Comparison of ENCODE assay signal across 1 cellular context in the genomic region with DNA sequence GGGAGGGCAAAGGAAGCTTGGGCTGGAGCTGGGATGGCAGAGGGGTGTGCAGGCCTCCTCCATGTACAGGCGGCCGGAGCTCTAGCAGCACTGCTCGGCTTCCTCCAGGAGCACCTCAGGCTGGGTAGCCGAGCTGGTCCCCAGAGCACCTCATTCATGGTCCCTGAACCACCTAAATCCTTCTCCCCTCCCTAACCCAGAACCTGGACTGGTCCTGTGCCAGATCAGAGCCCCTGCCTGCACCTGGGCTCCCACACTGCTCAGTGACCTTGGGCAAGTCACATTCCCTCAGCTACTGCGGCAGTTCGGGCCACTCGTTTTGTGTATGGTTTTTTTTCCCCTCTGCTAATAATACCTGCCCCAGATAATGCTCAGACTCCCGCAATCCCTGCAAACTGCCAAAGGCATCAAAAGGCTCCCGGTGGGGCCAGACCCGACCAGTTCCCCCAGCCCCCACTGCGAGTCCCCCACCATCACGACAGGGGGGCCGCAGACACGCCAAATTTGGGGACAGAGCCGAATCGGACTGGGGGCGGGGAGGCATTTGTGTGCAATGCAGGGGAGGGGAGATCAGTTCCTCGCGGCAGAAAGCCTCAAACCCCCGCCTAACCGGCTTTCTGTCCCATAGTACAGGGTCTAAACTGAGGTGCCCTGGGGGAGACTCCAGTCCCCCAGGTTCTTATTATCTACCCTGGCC.
TF ChIP-seq lines count a peak whose summit lies in the region.

No MANE protein-coding gene starts in this region.

TF ChIP-seq in H1, 55 proteins besides CTCF, POLR2A, EP300 and RAD21:
- TF ChIP-seq CHD1 (IDR thresholded peaks at IDR 0.05; ENCODE audit: low read depth, low read length): no peak
